Comparison of ENCODE assay signal across 13 cellular contexts in the genomic region with DNA sequence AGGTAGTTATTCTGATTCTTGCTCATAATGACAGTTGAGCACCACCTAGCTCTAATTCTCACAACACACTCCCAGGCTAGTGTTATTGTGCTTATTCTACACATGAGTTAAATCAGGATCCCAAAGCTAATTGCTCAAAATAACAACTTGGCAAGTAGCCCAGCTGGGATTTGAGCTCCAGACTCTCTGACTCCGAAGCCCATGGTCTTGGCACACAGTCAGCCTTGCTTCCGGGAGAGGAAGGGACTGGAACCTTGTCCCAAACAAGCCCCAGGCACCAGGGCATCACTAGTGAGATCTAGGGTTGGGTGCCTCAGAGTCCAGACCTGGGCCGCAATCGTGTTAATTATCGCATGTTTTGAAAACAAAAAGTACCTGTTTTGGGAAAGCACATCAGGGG.
DNase-seq lines count a peak whose midpoint lies in the region; ATAC-seq and TF ChIP-seq lines count a peak whose summit lies in the region.
"Had no signal": no experiment of that assay in that cellular context is flagged by ENCODE, and none has a peak within 500 bp of the region (broad histone marks: within the 10 kb centered on the region; RNA-seq: fewer than 3 reads in every experiment).

No MANE protein-coding gene starts in this region.

- peaks cover 0 to 12% of the 10 kb centered on the region in 2 experiments; a peak in 2 of 4 replicates for H3K4me1 ChIP-seq in SK-N-SH (ENCODE audit: control insufficient read depth in 1 of 2, insufficient read depth in 2 of 2, low read depth in 1 of 2, low read length in 1 of 2)
- peaks cover 19% of the 10 kb centered on the region for H3K4me1 ChIP-seq in left ventricle myocardium inferior
- H3K4me1 ChIP-seq in testis, result no peaks in the 10 kb centered on the region
- no peaks in the 10 kb centered on the region for H3K4me1 ChIP-seq in trophoblast cell (ENCODE audit: control insufficient read depth in 1 of 2, insufficient read depth in 2 of 2, low read length in 2 of 2)

- no peak for TF ChIP-seq EP300 in SK-N-SH (IDR thresholded peaks at IDR 0.05; ENCODE audit: borderline replicate concordance in 1 of 2, low read depth in 1 of 2, low read length in 1 of 2)

- H2BK5ac ChIP-seq in trophoblast cell (ENCODE audit: low read depth, low read length, poor library complexity), result no peak overlapping the region

- H3K9ac ChIP-seq in SK-N-SH, result no peak overlapping the region
- H3K9ac ChIP-seq in trophoblast cell (ENCODE audit: low read length), result no peak overlapping the region

- intact Hi-C loops in left ventricle myocardium inferior (cut with micrococcal nuclease) (no loop called here), testis (cut with DNase I; ENCODE audit: low total_unique reads) (no loop called here)

- no peak overlapping the region for H3K4ac ChIP-seq in trophoblast cell (ENCODE audit: low read depth, low read length)

- H2BK12ac ChIP-seq in trophoblast cell (ENCODE audit: low read length), result no peak overlapping the region

- H3K27me3 ChIP-seq in SK-N-SH (ENCODE audit: insufficient read depth) (no peaks in the 10 kb centered on the region), left ventricle myocardium inferior (ENCODE audit: low read depth) (no peaks in the 10 kb centered on the region), testis (no peaks in the 10 kb centered on the region), trophoblast cell (ENCODE audit: insufficient read depth, low read length) (no peaks in the 10 kb centered on the region)

- no peak overlapping the region for H3K23ac ChIP-seq in trophoblast cell (ENCODE audit: low read length)

- H3K79me2 ChIP-seq in SK-N-SH (ENCODE audit: insufficient read depth), result no peaks in the 10 kb centered on the region
- no peaks in the 10 kb centered on the region for H3K79me2 ChIP-seq in trophoblast cell (ENCODE audit: control insufficient read depth, insufficient read depth, low read length, poor library complexity)

- H3F3A ChIP-seq in SK-N-SH (replicated peaks; ENCODE audit: insufficient read depth), result no peaks in the 10 kb centered on the region

- H3K14ac ChIP-seq in trophoblast cell (ENCODE audit: low read length), result no peak overlapping the region

- no peak overlapping the region for H3K4me2 ChIP-seq in SK-N-SH
- no peak overlapping the region for H3K4me2 ChIP-seq in trophoblast cell (ENCODE audit: low read length)

- no peak overlapping the region for H4K8ac ChIP-seq in trophoblast cell (ENCODE audit: low read depth, low read length)

- no peak overlapping the region for H4K91ac ChIP-seq in trophoblast cell (ENCODE audit: low read depth, low read length)

- H4K20me1 ChIP-seq in SK-N-SH (ENCODE audit: insufficient read depth), result no peaks in the 10 kb centered on the region

- no peak overlapping the region for H2BK120ac ChIP-seq in trophoblast cell (ENCODE audit: insufficient read depth, low read length, poor library complexity)

- no peak overlapping the region for H2AK5ac ChIP-seq in trophoblast cell (ENCODE audit: low read length)

- CTCF ChIA-PET in SK-N-SH (lab: Yijun Ruan, JAX), result interaction anchor here (0.7 to 2.2 kb wide), 6 partner anchors 13 to 327 kb away, joined by 3 to 9 read pairs (median 3); no protein-coding TSS in a partner anchor

- no peak overlapping the region for H4K12ac ChIP-seq in trophoblast cell (ENCODE audit: low read depth, low read length)

- H3K4me3 ChIP-seq in SK-N-SH (ENCODE audit: low read depth in 2 of 2, low read length in 1 of 2) (no peak overlapping the region), left ventricle myocardium inferior (no peak overlapping the region), testis (no peak overlapping the region), trophoblast cell (ENCODE audit: low read depth, low read length) (no peak overlapping the region)
- H3K4me3 ChIP-seq: lung had no signal

- H3K9me3 ChIP-seq in SK-N-SH, result no peaks in the 10 kb centered on the region
- no peaks in the 10 kb centered on the region for H3K9me3 ChIP-seq in left ventricle myocardium inferior (replicated peaks)
- H3K9me3 ChIP-seq in testis, result no peaks in the 10 kb centered on the region
- no peaks in the 10 kb centered on the region for H3K9me3 ChIP-seq in trophoblast cell (ENCODE audit: insufficient read depth, low read depth, low read length)

- WGBS in SK-N-SH (ENCODE audit: low lambda C conversion rate), result 19% methylated on average over 5 of the region's 5 CpGs
- 53 to 68% methylated on average over 4 to 5 of the region's 5 CpGs for WGBS in testis, 2 donors
- no CpG with 5 or more reads among the region's 5 CpGs for WGBS in trophoblast cell (ENCODE audit: extremely low coverage, insufficient coverage, insufficient read length)

- POLR2A ChIA-PET in SK-N-SH (lab: Yijun Ruan, JAX), result no interaction called here

- no peak overlapping the region for H2AFZ ChIP-seq in SK-N-SH (ENCODE audit: low read depth)
- H2AFZ ChIP-seq in trophoblast cell (ENCODE audit: insufficient read depth, low read length, poor library complexity), result no peak overlapping the region

- H3K27ac ChIP-seq in SK-N-SH (ENCODE audit: low read depth in 2 of 2, low read length in 1 of 2) (peak overlapping the region in 1 of 2 experiments; percentile 62; a peak in 1 of 4 replicates), left ventricle myocardium inferior (replicated peaks) (no peak overlapping the region), testis (no peak overlapping the region), trophoblast cell (ENCODE audit: low read depth, low read length) (no peak overlapping the region)

- TF ChIP-seq POLR2A in testis (IDR thresholded peaks at IDR 0.05), result no peak

- no peak overlapping the region for H3K18ac ChIP-seq in trophoblast cell (ENCODE audit: low read length)

- H3K36me3 ChIP-seq in SK-N-SH (replicated peaks in 1 of 2; ENCODE audit: control insufficient read depth in 1 of 2, insufficient read depth in 2 of 2, low read length in 1 of 2) (no peaks in the 10 kb centered on the region), left ventricle myocardium inferior (no peaks in the 10 kb centered on the region), testis (ENCODE audit: low read depth, missing control alignments) (no peaks in the 10 kb centered on the region), trophoblast cell (ENCODE audit: control insufficient read depth in 1 of 2, insufficient read depth in 2 of 2, low read length in 2 of 2) (no peaks in the 10 kb centered on the region)

- DNase-seq in SK-N-SH, result peak; percentile 21
- peak; percentile 51 for DNase-seq in NCI-H69 (lab: John Stamatoyannopoulos, UW)
- DNase-seq in left ventricle myocardium inferior, result peak; percentile 16
- DNase-seq in testis, result peak; percentile 13
- no peak for DNase-seq in NCI-H1930 (lab: John Stamatoyannopoulos, UW)
- no peak for DNase-seq in trophoblast cell
- DNase-seq: foreskin melanocyte; naive thymus-derived CD4-positive, alpha-beta T cell; NCI-H2029; stimulated activated CD4-positive, alpha-beta T cell treated with anti-CD3 and anti-CD28 coated beads, Interleukin-15, amount 100 ng/mL, for 24 hours had no signal

- ATAC-seq in SK-N-SH treated with all-trans-retinoic acid at 6 μM for 48 hours (no peak), GM18907 (IDR thresholded peaks at IDR 0.05; ENCODE audit: unreplicated experiment) (no peak)
- ATAC-seq: naive thymus-derived CD4-positive, alpha-beta T cell had no signal

- H3K9me2 ChIP-seq in SK-N-SH, result no peaks in the 10 kb centered on the region

- TF ChIP-seq CTCF in SK-N-SH (IDR thresholded peaks at IDR 0.05), result no peak
- TF ChIP-seq CTCF in left ventricle myocardium inferior (IDR thresholded peaks at IDR 0.05; ENCODE audit: borderline replicate concordance), result no peak
- TF ChIP-seq CTCF in testis (IDR thresholded peaks at IDR 0.05), result no peak

- TF ChIP-seq RAD21 in SK-N-SH (IDR thresholded peaks at IDR 0.05; ENCODE audit: low read length), result peak; percentile 40

- no peaks in the 10 kb centered on the region for H3K79me1 ChIP-seq in trophoblast cell (ENCODE audit: low read length)

TF ChIP-seq in SK-N-SH, 30 proteins besides CTCF, POLR2A, EP300 and RAD21:
- TF ChIP-seq, protein P1, sequence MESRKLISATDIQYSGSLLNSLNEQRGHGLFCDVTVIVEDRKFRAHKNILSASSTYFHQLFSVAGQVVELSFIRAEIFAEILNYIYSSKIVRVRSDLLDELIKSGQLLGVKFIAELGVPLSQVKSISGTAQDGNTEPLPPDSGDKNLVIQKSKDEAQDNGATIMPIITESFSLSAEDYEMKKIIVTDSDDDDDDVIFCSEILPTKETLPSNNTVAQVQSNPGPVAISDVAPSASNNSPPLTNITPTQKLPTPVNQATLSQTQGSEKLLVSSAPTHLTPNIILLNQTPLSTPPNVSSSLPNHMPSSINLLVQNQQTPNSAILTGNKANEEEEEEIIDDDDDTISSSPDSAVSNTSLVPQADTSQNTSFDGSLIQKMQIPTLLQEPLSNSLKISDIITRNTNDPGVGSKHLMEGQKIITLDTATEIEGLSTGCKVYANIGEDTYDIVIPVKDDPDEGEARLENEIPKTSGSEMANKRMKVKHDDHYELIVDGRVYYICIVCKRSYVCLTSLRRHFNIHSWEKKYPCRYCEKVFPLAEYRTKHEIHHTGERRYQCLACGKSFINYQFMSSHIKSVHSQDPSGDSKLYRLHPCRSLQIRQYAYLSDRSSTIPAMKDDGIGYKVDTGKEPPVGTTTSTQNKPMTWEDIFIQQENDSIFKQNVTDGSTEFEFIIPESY (IDR thresholded peaks at IDR 0.05; ENCODE audit: borderline replicate concordance, low read depth), result no peak
- TF ChIP-seq FOSL2 (IDR thresholded peaks at IDR 0.05; ENCODE audit: borderline replicate concordance, low read depth), result no peak
- no peak for TF ChIP-seq POLR2AphosphoS5 (IDR thresholded peaks at IDR 0.05; ENCODE audit: low read depth, low read length)

TF ChIP-seq in SK-N-SH treated with all-trans-retinoic acid at 6 μM for 48 hours, 23 proteins besides CTCF, POLR2A, EP300 and RAD21:
- TF ChIP-seq ZNF565 (CRISPR knock-in tag; conservative IDR thresholded peaks at IDR 0.05; ENCODE audit: low read depth) (no peak), TOX (CRISPR knock-in tag; IDR thresholded peaks at IDR 0.05; ENCODE audit: borderline replicate concordance) (no peak), ZNF70 (CRISPR knock-in tag; IDR thresholded peaks at IDR 0.05) (no peak), RARB (CRISPR knock-in tag; IDR thresholded peaks at IDR 0.05) (no peak), ZNF8 (CRISPR knock-in tag; IDR thresholded peaks at IDR 0.05) (no peak)
TF ChIP-seq in SK-N-SH treated with all-trans-retinoic acid at 6 μM for 48 hours: peak in this region for 0.

Comparison
In these comparisons a context has a peak if more than half of its experiments do, and no peak if none do; other contexts are left out.
1. DNase-seq: peak in SK-N-SH (single experiment), NCI-H69 (single experiment), left ventricle myocardium inferior (single experiment) and testis (single experiment); none in NCI-H1930 (0 of 2) and trophoblast cell (0 of 2).